In the genomic region with DNA sequence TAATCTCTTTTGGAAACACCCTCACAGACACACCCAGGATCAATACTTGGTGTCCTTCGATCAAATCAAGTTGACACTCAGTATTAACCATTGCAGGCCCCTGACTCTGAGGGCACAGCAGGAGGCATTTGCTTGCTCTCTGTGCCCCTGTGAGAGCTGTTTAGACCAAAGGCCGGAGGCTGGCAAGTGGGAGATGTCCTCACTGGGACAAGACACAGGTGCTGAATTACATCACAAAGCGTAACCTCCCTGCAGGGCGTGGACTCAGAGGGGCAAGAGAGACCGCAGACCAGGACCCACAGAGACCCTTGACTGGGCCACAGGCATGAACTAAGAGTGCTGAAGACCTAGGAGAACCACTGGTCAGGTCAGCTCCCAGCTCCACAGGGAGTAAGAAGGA, we compare ENCODE assay signal across 32 cellular contexts. TPM values are rescaled to one million over a fixed set of nuclear protein-coding genes. Genes with fewer than 3 reads are reported as not detected.
"Had no signal": no experiment of that assay in that cellular context is flagged by ENCODE, and none has a peak within 500 bp of the region (broad histone marks: within the 10 kb centered on the region; RNA-seq: fewer than 3 reads in every experiment).

A gene with protein sequence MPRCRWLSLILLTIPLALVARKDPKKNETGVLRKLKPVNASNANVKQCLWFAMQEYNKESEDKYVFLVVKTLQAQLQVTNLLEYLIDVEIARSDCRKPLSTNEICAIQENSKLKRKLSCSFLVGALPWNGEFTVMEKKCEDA (plus strand): TSS at position 301 of the 400 bp plus-strand sequence. CDS start 551 bp downstream, outside the sequence.

- H3K4me3 Mint-ChIP-seq: activated CD4-positive, alpha-beta memory T cell treated with anti-CD3 and anti-CD28 coated beads for 36 hours; activated CD4-positive, alpha-beta T cell treated with anti-CD3 and anti-CD28 coated beads, Interleukin-2, amount 10 ng/mL, durations not matched to agents 7 days and 5 days; activated naive CD4-positive, alpha-beta T cell treated with anti-CD3 and anti-CD28 coated beads for 36 hours; activated naive CD8-positive, alpha-beta T cell treated with anti-CD3 and anti-CD28 coated beads for 36 hours; activated T-cell treated with anti-CD3 and anti-CD28 coated beads, Interleukin-2, amount 50 U/mL, for 4 hours; activated T-helper 1 cell treated with anti-CD3 and anti-CD28 coated beads, Interleukin-12 subunit alpha, Interleukin-12 subunit beta, Interleukin-2, Interleukin-4 antibody, amounts not matched to agents 30 ng/mL and 10 ng/mL and 1 ng/mL, durations not matched to agents 14 hours and 24 hours and 36 hours; T-helper 1 cell treated with Interleukin-12 subunit alpha and Interleukin-12 subunit beta and Interleukin-4 antibody, amounts not matched to agents 30 μg/mL and 1 μg/mL, for 36 hours; T-helper 2 cell treated with Interferon-gamma antibody and Interleukin-4, amounts not matched to agents 5 μg/mL and 100 μg/mL, for 36 hours had no signal

- DNase-seq: activated CD4-positive, alpha-beta memory T cell treated with anti-CD3 and anti-CD28 coated beads for 36 hours; activated CD4-positive, alpha-beta T cell treated with anti-CD3 and anti-CD28 coated beads, Interleukin-2, amount 10 ng/mL, durations not matched to agents 7 days and 5 days; activated CD8-positive, alpha-beta memory T cell treated with anti-CD3 and anti-CD28 coated beads, Interleukin-2, amount 50 U/mL, for 4 hours; activated gamma-delta T cell treated with Interleukin-2 at 50 U/mL for 16 hours; activated naive CD4-positive, alpha-beta T cell treated with anti-CD3 and anti-CD28 coated beads for 36 hours; activated naive CD8-positive, alpha-beta T cell treated with anti-CD3 and anti-CD28 coated beads for 36 hours; activated T-cell treated with anti-CD3 and anti-CD28 coated beads for 4 hours; activated T-cell treated with anti-CD3 and anti-CD28 coated beads, Interleukin-2, amount 50 U/mL, for 4 hours; amniotic stem cell; aorta; brain microvascular endothelial cell; central memory CD4-positive, alpha-beta T cell; MM.1S; NCI-H1048; NCI-H1105 treated with DMSO at 0.1 percent for 48 hours; NCI-H1436 treated with DMSO at 0.1 percent for 48 hours; NCI-H1694 treated with DMSO at 0.1 percent for 48 hours; NCI-H2029; NCI-H345; NCI-H524 treated with DMSO at 0.1 percent for 48 hours; PC-3; Peyer's patch; RPMI8226; SHP77 treated with DMSO at 0.1 percent for 48 hours; SK-N-SH had no signal

- H3K9ac ChIP-seq: KMS-11, SK-N-SH had no signal

- H3K27me3 Mint-ChIP-seq: activated CD4-positive, alpha-beta memory T cell treated with anti-CD3 and anti-CD28 coated beads for 36 hours; activated naive CD8-positive, alpha-beta T cell treated with anti-CD3 and anti-CD28 coated beads for 36 hours had no signal

- H3K4me3 ChIP-seq: Peyer's patch, SJSA1 had no signal

- H3K9me3 Mint-ChIP-seq: activated CD4-positive, alpha-beta T cell treated with anti-CD3 and anti-CD28 coated beads, Interleukin-2, amount 10 ng/mL, durations not matched to agents 7 days and 5 days; activated T-cell treated with anti-CD3 and anti-CD28 coated beads, Interleukin-2, amount 50 U/mL, for 4 hours; activated T-helper 1 cell treated with anti-CD3 and anti-CD28 coated beads, Interleukin-12 subunit alpha, Interleukin-12 subunit beta, Interleukin-2, Interleukin-4 antibody, amounts not matched to agents 30 ng/mL and 10 ng/mL and 1 ng/mL, durations not matched to agents 14 hours and 24 hours and 36 hours; T-helper 1 cell treated with Interleukin-12 subunit alpha and Interleukin-12 subunit beta and Interleukin-4 antibody, amounts not matched to agents 30 μg/mL and 1 μg/mL, for 36 hours had no signal

- H3K9me3 ChIP-seq: Peyer's patch, SJSA1, SK-N-SH had no signal

- H3K4me1 Mint-ChIP-seq: activated CD4-positive, alpha-beta T cell treated with anti-CD3 and anti-CD28 coated beads, Interleukin-2, amount 10 ng/mL, durations not matched to agents 7 days and 5 days had no signal

- ATAC-seq: activated T-cell treated with anti-CD3 and anti-CD28 coated beads, Interleukin-2, amount 50 U/mL, for 4 hours; PC-3 had no signal

- H3K4me1 ChIP-seq: Peyer's patch, SJSA1 had no signal

- H3K36me3 ChIP-seq: brain microvascular endothelial cell, Peyer's patch, SJSA1 had no signal

- H3K27ac Mint-ChIP-seq: activated CD4-positive, alpha-beta memory T cell treated with anti-CD3 and anti-CD28 coated beads for 36 hours; activated CD4-positive, alpha-beta T cell treated with anti-CD3 and anti-CD28 coated beads, Interleukin-2, amount 10 ng/mL, durations not matched to agents 7 days and 5 days; activated naive CD4-positive, alpha-beta T cell treated with anti-CD3 and anti-CD28 coated beads for 36 hours; activated naive CD8-positive, alpha-beta T cell treated with anti-CD3 and anti-CD28 coated beads for 36 hours; activated T-helper 1 cell treated with anti-CD3 and anti-CD28 coated beads, Interleukin-12 subunit alpha, Interleukin-12 subunit beta, Interleukin-2, Interleukin-4 antibody, amounts not matched to agents 30 ng/mL and 10 ng/mL and 1 ng/mL, durations not matched to agents 14 hours and 24 hours and 36 hours; T-helper 1 cell treated with Interleukin-12 subunit alpha and Interleukin-12 subunit beta and Interleukin-4 antibody, amounts not matched to agents 30 μg/mL and 1 μg/mL, for 36 hours; T-helper 2 cell treated with Interferon-gamma antibody and Interleukin-4, amounts not matched to agents 5 μg/mL and 100 μg/mL, for 36 hours had no signal

- H3K27ac ChIP-seq: brain microvascular endothelial cell, KMS-11, Peyer's patch, SJSA1 had no signal

- H3K27me3 ChIP-seq: brain microvascular endothelial cell, Peyer's patch, SJSA1 had no signal

- H3K4me2 ChIP-seq: KMS-11, SK-N-SH had no signal

RNA-seq across cellular contexts. Expression of the gene that starts here (rescaled TPM):
- total RNA-seq: activated CD4-positive, alpha-beta memory T cell treated with anti-CD3 and anti-CD28 coated beads for 36 hours; activated CD4-positive, alpha-beta T cell treated with anti-CD3 and anti-CD28 coated beads, Interleukin-2, amount 10 ng/mL, durations not matched to agents 7 days and 5 days; activated naive CD4-positive, alpha-beta T cell treated with anti-CD3 and anti-CD28 coated beads for 36 hours; activated naive CD8-positive, alpha-beta T cell treated with anti-CD3 and anti-CD28 coated beads for 36 hours; activated T-cell treated with anti-CD3 and anti-CD28 coated beads, Interleukin-2, amount 50 U/mL, for 4 hours; activated T-helper 1 cell treated with anti-CD3 and anti-CD28 coated beads, Interleukin-12 subunit alpha, Interleukin-12 subunit beta, Interleukin-2, Interleukin-4 antibody, amounts not matched to agents 30 ng/mL and 10 ng/mL and 1 ng/mL, durations not matched to agents 14 hours and 24 hours and 36 hours; aorta; LHCN-M2; NCI-H460; PC-3; Peyer's patch; SJSA1 had no signal
- polyA plus RNA-seq: aorta, SK-N-SH had no signal
